6 cellular contexts compared by ENCODE assay signal in genomic region chr7:92484226-92484625, GRCh38. TPM values are rescaled to one million over a fixed set of nuclear protein-coding genes. Genes with fewer than 3 reads are reported as not detected.
"Had no signal": no experiment of that assay in that cellular context is flagged by ENCODE, and none has a peak within 500 bp of the region (broad histone marks: within the 10 kb centered on the region; RNA-seq: fewer than 3 reads in every experiment).

No MANE protein-coding gene starts in this region.

RNA-seq across cellular contexts. Expression of gene ERVW-1, which starts 6.5 kb away (rescaled TPM):
- total RNA-seq: GM23248, H1, H4, H9, HFFc6 had no signal
- polyA plus RNA-seq: GM23248, GM23338 had no signal
